In the genomic region with DNA sequence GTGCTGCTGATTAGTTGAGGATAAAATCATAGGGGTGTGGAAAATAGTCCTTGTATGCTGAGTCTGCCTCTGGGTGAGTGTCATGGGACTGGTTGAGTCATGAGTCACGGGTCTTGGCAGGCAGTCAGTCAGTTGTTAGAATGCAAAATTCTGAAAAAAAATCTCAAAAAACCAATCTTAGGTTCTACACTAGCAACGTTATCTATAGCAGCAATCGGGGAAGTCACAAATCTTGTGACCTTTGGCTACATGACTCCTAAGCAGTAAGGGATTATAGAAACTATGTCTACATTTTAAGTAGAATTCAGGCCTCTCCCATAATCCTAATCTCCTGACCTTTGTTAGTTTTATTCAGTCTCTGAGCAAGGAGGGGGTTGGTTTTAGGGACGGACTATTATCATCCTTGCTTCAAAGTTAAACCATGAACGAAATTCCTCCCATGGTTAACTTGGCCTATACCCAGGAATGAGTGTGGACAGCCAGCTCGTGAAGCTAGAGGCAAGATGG, we compare ENCODE assay signal across 2 cellular contexts.
A peak's percentile ranks its signal among the peaks of the same experiment; 100 is the strongest.
TF ChIP-seq lines count a peak whose summit lies in the region.

No MANE protein-coding gene starts in this region.

TF ChIP-seq in SK-N-SH treated with all-trans-retinoic acid at 6 μM for 48 hours, 23 proteins besides CTCF, POLR2A, EP300 and RAD21 (continued from another document):
- TF ChIP-seq, protein P1, sequence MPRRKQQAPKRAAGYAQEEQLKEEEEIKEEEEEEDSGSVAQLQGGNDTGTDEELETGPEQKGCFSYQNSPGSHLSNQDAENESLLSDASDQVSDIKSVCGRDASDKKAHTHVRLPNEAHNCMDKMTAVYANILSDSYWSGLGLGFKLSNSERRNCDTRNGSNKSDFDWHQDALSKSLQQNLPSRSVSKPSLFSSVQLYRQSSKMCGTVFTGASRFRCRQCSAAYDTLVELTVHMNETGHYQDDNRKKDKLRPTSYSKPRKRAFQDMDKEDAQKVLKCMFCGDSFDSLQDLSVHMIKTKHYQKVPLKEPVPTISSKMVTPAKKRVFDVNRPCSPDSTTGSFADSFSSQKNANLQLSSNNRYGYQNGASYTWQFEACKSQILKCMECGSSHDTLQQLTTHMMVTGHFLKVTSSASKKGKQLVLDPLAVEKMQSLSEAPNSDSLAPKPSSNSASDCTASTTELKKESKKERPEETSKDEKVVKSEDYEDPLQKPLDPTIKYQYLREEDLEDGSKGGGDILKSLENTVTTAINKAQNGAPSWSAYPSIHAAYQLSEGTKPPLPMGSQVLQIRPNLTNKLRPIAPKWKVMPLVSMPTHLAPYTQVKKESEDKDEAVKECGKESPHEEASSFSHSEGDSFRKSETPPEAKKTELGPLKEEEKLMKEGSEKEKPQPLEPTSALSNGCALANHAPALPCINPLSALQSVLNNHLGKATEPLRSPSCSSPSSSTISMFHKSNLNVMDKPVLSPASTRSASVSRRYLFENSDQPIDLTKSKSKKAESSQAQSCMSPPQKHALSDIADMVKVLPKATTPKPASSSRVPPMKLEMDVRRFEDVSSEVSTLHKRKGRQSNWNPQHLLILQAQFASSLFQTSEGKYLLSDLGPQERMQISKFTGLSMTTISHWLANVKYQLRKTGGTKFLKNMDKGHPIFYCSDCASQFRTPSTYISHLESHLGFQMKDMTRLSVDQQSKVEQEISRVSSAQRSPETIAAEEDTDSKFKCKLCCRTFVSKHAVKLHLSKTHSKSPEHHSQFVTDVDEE (CRISPR knock-in tag; IDR thresholded peaks at IDR 0.05) = no peak
- no peak for TF ChIP-seq ZNF565 (CRISPR knock-in tag; conservative IDR thresholded peaks at IDR 0.05; ENCODE audit: low read depth)
- no peak for TF ChIP-seq ZNF70 (CRISPR knock-in tag; IDR thresholded peaks at IDR 0.05)
- no peak for TF ChIP-seq ZFP3 (CRISPR knock-in tag; IDR thresholded peaks at IDR 0.05)

TF ChIP-seq in K562, 482 proteins besides CTCF, POLR2A, EP300 and RAD21 (continued from another document and continues in another):
- no peak for TF ChIP-seq ZNF561 (CRISPR knock-in tag; conservative IDR thresholded peaks at IDR 0.05)
- no peak for TF ChIP-seq CHAMP1 (IDR thresholded peaks at IDR 0.05)
- TF ChIP-seq ZNF408 (CRISPR knock-in tag; IDR thresholded peaks at IDR 0.05; ENCODE audit: low read depth) = no peak
- TF ChIP-seq NFXL1 (CRISPR knock-in tag; IDR thresholded peaks at IDR 0.05) = no peak
- TF ChIP-seq, protein P2, sequence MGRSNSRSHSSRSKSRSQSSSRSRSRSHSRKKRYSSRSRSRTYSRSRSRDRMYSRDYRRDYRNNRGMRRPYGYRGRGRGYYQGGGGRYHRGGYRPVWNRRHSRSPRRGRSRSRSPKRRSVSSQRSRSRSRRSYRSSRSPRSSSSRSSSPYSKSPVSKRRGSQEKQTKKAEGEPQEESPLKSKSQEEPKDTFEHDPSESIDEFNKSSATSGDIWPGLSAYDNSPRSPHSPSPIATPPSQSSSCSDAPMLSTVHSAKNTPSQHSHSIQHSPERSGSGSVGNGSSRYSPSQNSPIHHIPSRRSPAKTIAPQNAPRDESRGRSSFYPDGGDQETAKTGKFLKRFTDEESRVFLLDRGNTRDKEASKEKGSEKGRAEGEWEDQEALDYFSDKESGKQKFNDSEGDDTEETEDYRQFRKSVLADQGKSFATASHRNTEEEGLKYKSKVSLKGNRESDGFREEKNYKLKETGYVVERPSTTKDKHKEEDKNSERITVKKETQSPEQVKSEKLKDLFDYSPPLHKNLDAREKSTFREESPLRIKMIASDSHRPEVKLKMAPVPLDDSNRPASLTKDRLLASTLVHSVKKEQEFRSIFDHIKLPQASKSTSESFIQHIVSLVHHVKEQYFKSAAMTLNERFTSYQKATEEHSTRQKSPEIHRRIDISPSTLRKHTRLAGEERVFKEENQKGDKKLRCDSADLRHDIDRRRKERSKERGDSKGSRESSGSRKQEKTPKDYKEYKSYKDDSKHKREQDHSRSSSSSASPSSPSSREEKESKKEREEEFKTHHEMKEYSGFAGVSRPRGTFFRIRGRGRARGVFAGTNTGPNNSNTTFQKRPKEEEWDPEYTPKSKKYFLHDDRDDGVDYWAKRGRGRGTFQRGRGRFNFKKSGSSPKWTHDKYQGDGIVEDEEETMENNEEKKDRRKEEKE (IDR thresholded peaks at IDR 0.05; ENCODE audit: borderline replicate concordance in 1 of 2, control insufficient read depth in 1 of 2, low read depth in 2 of 2, low read length in 1 of 2) = no peak
- no peak for TF ChIP-seq BCOR (IDR thresholded peaks at IDR 0.05)
- TF ChIP-seq ZEB2 (IDR thresholded peaks at IDR 0.05) = no peak
- TF ChIP-seq FOXJ2 (tag; IDR thresholded peaks at IDR 0.05) = no peak
- no peak for TF ChIP-seq RFX7 (CRISPR knock-in tag; IDR thresholded peaks at IDR 0.05)
- TF ChIP-seq, protein P3, sequence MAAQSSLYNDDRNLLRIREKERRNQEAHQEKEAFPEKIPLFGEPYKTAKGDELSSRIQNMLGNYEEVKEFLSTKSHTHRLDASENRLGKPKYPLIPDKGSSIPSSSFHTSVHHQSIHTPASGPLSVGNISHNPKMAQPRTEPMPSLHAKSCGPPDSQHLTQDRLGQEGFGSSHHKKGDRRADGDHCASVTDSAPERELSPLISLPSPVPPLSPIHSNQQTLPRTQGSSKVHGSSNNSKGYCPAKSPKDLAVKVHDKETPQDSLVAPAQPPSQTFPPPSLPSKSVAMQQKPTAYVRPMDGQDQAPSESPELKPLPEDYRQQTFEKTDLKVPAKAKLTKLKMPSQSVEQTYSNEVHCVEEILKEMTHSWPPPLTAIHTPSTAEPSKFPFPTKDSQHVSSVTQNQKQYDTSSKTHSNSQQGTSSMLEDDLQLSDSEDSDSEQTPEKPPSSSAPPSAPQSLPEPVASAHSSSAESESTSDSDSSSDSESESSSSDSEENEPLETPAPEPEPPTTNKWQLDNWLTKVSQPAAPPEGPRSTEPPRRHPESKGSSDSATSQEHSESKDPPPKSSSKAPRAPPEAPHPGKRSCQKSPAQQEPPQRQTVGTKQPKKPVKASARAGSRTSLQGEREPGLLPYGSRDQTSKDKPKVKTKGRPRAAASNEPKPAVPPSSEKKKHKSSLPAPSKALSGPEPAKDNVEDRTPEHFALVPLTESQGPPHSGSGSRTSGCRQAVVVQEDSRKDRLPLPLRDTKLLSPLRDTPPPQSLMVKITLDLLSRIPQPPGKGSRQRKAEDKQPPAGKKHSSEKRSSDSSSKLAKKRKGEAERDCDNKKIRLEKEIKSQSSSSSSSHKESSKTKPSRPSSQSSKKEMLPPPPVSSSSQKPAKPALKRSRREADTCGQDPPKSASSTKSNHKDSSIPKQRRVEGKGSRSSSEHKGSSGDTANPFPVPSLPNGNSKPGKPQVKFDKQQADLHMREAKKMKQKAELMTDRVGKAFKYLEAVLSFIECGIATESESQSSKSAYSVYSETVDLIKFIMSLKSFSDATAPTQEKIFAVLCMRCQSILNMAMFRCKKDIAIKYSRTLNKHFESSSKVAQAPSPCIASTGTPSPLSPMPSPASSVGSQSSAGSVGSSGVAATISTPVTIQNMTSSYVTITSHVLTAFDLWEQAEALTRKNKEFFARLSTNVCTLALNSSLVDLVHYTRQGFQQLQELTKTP (IDR thresholded peaks at IDR 0.05; ENCODE audit: low read depth in 1 of 2, partially characterized antibody in 2 of 2) = peak in 1 of 2 experiments; percentile 35
- TF ChIP-seq RBM15 (IDR thresholded peaks at IDR 0.05; ENCODE audit: insufficient read depth, low read length) = no peak
- no peak for TF ChIP-seq TRIM24 (IDR thresholded peaks at IDR 0.05)
- no peak for TF ChIP-seq ZFP91 (CRISPR knock-in tag; IDR thresholded peaks at IDR 0.05)
- TF ChIP-seq CBFB (CRISPR knock-in tag; IDR thresholded peaks at IDR 0.05) = no peak
- TF ChIP-seq, protein P4, sequence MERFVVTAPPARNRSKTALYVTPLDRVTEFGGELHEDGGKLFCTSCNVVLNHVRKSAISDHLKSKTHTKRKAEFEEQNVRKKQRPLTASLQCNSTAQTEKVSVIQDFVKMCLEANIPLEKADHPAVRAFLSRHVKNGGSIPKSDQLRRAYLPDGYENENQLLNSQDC (CRISPR knock-in tag; IDR thresholded peaks at IDR 0.05) = no peak
- no peak; a peak in 1 of 4 replicates for TF ChIP-seq ZNF318 (IDR thresholded peaks at IDR 0.05; ENCODE audit: borderline replicate concordance in 1 of 2, low read depth in 1 of 2)
- no peak for TF ChIP-seq NFE2 (IDR thresholded peaks at IDR 0.05; ENCODE audit: low read depth)
- TF ChIP-seq NBN (IDR thresholded peaks at IDR 0.05; ENCODE audit: low read depth) = no peak
- no peak for TF ChIP-seq SIN3A (IDR thresholded peaks at IDR 0.05; ENCODE audit: borderline replicate concordance in 2 of 2, control insufficient read depth in 1 of 2, low read depth in 2 of 2, low read length in 2 of 2)
- no peak for TF ChIP-seq KLF1 (tag; IDR thresholded peaks at IDR 0.05)
- TF ChIP-seq TBP (optimal IDR thresholded peaks at IDR 0.05; ENCODE audit: low read depth, low read length) = no peak
- no peak for TF ChIP-seq E2F3 (CRISPR knock-in tag; IDR thresholded peaks at IDR 0.05)
- peak; percentile 32; the same call in 1 of the 2 replicates for TF ChIP-seq HMBOX1 (IDR thresholded peaks at IDR 0.05)
